Comparison of ENCODE assay signal across 8 cellular contexts in genomic region chr2:205763708-205764501, GRCh38.
DNase-seq lines count a peak whose midpoint lies in the region; ATAC-seq and TF ChIP-seq lines count a peak whose summit lies in the region.

No MANE protein-coding gene starts in this region.

- no peaks in the 10 kb centered on the region for H3K36me3 ChIP-seq in mucosa of descending colon (ENCODE audit: low read depth)

- intact Hi-C loops in mucosa of descending colon (cut with DNase I, micrococcal nuclease), result no loop called here

- peak; percentile 26 for DNase-seq in stimulated activated CD4-positive, alpha-beta T cell treated with anti-CD3 and anti-CD28 coated beads, Interleukin-15, amount 100 ng/mL, for 24 hours
- DNase-seq in stimulated activated CD4-positive, alpha-beta T cell treated with anti-CD3 and anti-CD28 coated beads, Interleukin-4, amount 100 ng/mL, for 1 hour, result no peak
- DNase-seq in SK-MEL-5 (ENCODE audit: low read depth, low spot score) (peak; percentile 39), epithelial cell of proximal tubule (ENCODE audit: low read depth) (no peak), mucosa of descending colon (peak; percentile 64 to 82 (median 74)), T-helper 1 cell (no peak), COR-L47 (lab: John Stamatoyannopoulos, UW) (no peak)

- peak; percentile 89 for ATAC-seq in mucosa of descending colon
- no peak for ATAC-seq in HG03039 (IDR thresholded peaks at IDR 0.05; ENCODE audit: unreplicated experiment)

- peak; percentile 39 for TF ChIP-seq CTCF in epithelial cell of proximal tubule (conservative IDR thresholded peaks at IDR 0.05; ENCODE audit: low read depth, low read length)
- TF ChIP-seq CTCF in mucosa of descending colon (IDR thresholded peaks at IDR 0.05), result peak; percentile 62

- H3K4me1 ChIP-seq in mucosa of descending colon (ENCODE audit: low read depth), result peaks cover 8% of the 10 kb centered on the region

- in situ Hi-C loops in SK-MEL-5 (cut with HindIII; ENCODE audit: low pct_unique_long_range_greater_than_20kb, low sequenced_read_pairs), result no loop called here

- H3K4me3 ChIP-seq in epithelial cell of proximal tubule (ENCODE audit: low read depth, low read length) (no peak overlapping the region), mucosa of descending colon (no peak overlapping the region)

- H3K9me3 ChIP-seq in mucosa of descending colon, result no peaks in the 10 kb centered on the region

Comparison
In these comparisons a context has a peak if more than half of its experiments do, and no peak if none do; other contexts are left out.
1. DNase-seq: peak in stimulated activated CD4-positive, alpha-beta T cell treated with anti-CD3 and anti-CD28 coated beads, Interleukin-15, amount 100 ng/mL, for 24 hours (single experiment), SK-MEL-5 (single experiment) and mucosa of descending colon (3 of 3); none in stimulated activated CD4-positive, alpha-beta T cell treated with anti-CD3 and anti-CD28 coated beads, Interleukin-4, amount 100 ng/mL, for 1 hour (single experiment), epithelial cell of proximal tubule (single experiment), T-helper 1 cell (0 of 5) and COR-L47 (single experiment).